In genomic region chr3:187012609-187013051, GRCh38 we compare ENCODE assay signal across 8 cellular contexts.
A peak's percentile ranks its signal among the peaks of the same experiment; 100 is the strongest.
DNase-seq lines count a peak whose midpoint lies in the region; ATAC-seq and TF ChIP-seq lines count a peak whose summit lies in the region.

No MANE protein-coding gene starts in this region.

- intact Hi-C loops in heart right ventricle (cut with DNase I) (loop anchor here in 1 of 10 donors (5.0 kb wide), 1 partner anchor 80 kb away; the partner anchor contains the start of gene ST6GAL1), PC-9 (cut with micrococcal nuclease; ENCODE audit: unreplicated experiment) (no loop called here)

- H3K9ac ChIP-seq in H9 (ENCODE audit: extremely low read depth, insufficient read length, low read length), result no peak overlapping the region

- H3K79me2 ChIP-seq in H9 (ENCODE audit: insufficient read depth, low read length) (no peaks in the 10 kb centered on the region), hepatocyte (no peaks in the 10 kb centered on the region), PC-9 (ENCODE audit: low read depth) (no peaks in the 10 kb centered on the region)

- no peak overlapping the region; the same call in 1 of the 2 replicates for H3K14ac ChIP-seq in H9 (ENCODE audit: insufficient read depth, low read length)

- H3K18ac ChIP-seq in H9 (ENCODE audit: insufficient read length, low read depth, low read length), result no peak overlapping the region

- no peak overlapping the region for H2AK5ac ChIP-seq in H9 (ENCODE audit: insufficient read length, low read length)

- no peaks in the 10 kb centered on the region for H3K27me3 ChIP-seq in H9 (ENCODE audit: insufficient read depth, low read length)
- no peaks in the 10 kb centered on the region for H3K27me3 ChIP-seq in heart right ventricle
- no peaks in the 10 kb centered on the region for H3K27me3 ChIP-seq in hepatocyte
- H3K27me3 ChIP-seq in PC-9 (ENCODE audit: insufficient read depth, low read depth), result no peaks in the 10 kb centered on the region

- H2AFZ ChIP-seq in H9 (ENCODE audit: low read length) (no peak overlapping the region), hepatocyte (no peak overlapping the region), PC-9 (no peak overlapping the region)

- H2BK20ac ChIP-seq in H9 (ENCODE audit: low read depth, low read length, poor library complexity, severe bottlenecking), result no peak overlapping the region

- peak overlapping the region; percentile 52 to 94 (median 67); a peak in 5 of 7 replicates for H3K27ac Mint-ChIP-seq in H9

- DNase-seq in H9, result no peak
- peak; percentile 39 to 47 for DNase-seq in activated CD4-positive, alpha-beta T cell treated with anti-CD3 and anti-CD28 coated beads, Interleukin-2, amount 50 U/mL, for 48 hours
- DNase-seq in heart right ventricle, result peak; percentile 27 to 36
- DNase-seq in stimulated activated CD4-positive, alpha-beta T cell treated with anti-CD3 and anti-CD28 coated beads, TNF-alpha, amount 100 ng/mL, for 24 hours (ENCODE audit: low read depth in 3 of 3), result peak in 2 of 3 experiments; percentile 28 to 38
- no peak for DNase-seq in ecto neural progenitor cell (ENCODE audit: low spot score)
- DNase-seq in hepatocyte (ENCODE audit: low spot score), result no peak
- DNase-seq in PC-9, result no peak

- no peaks in the 10 kb centered on the region for H3K9me3 ChIP-seq in H9 (ENCODE audit: control insufficient read depth, low read depth, low read length)
- H3K9me3 ChIP-seq in heart right ventricle, result peaks cover 0 to 12% (median 0%) of the 10 kb centered on the region in 11 donors
- no peaks in the 10 kb centered on the region for H3K9me3 ChIP-seq in hepatocyte (ENCODE audit: low read depth)
- H3K9me3 ChIP-seq in PC-9 (ENCODE audit: insufficient read depth, low read depth), result no peaks in the 10 kb centered on the region

- H3K9me2 ChIP-seq in hepatocyte (replicated peaks; ENCODE audit: insufficient read depth), result no peaks in the 10 kb centered on the region
- no peaks in the 10 kb centered on the region for H3K9me2 ChIP-seq in PC-9 (ENCODE audit: insufficient read depth)

- H3K23ac ChIP-seq in H9 (ENCODE audit: insufficient read length, low read depth, low read length), result no peak overlapping the region

- H4K8ac ChIP-seq in H9 (replicated peaks; ENCODE audit: insufficient read length, low read depth, low read length), result no peak overlapping the region

- no peak overlapping the region for H3K27ac ChIP-seq in H9 (ENCODE audit: insufficient read length, low read depth, low read length)
- H3K27ac ChIP-seq in heart right ventricle, result peak overlapping the region; percentile 16 to 82 (median 54)
- no peak overlapping the region for H3K27ac ChIP-seq in hepatocyte
- no peak overlapping the region for H3K27ac ChIP-seq in PC-9

- H3T11ph ChIP-seq in H9 (ENCODE audit: low read length), result no peak overlapping the region

- no peak overlapping the region for H2BK12ac ChIP-seq in H9 (ENCODE audit: insufficient read length, low read depth, low read length)

- CTCF ChIA-PET in PC-9 (lab: Charles Lee), result no interaction called here

- peaks cover 29 to 70% (median 44%) of the 10 kb centered on the region in 3 experiments; a peak in 6 of 7 replicates for H3K36me3 Mint-ChIP-seq in H9 (ENCODE audit: insufficient read depth in 1 of 3, low read depth in 3 of 3)

- no peak overlapping the region for H3K4me3 Mint-ChIP-seq in H9

- no peak overlapping the region for H2BK15ac ChIP-seq in H9 (ENCODE audit: low read depth, low read length)

- ATAC-seq in heart right ventricle (peak; percentile 9 to 77 (median 52)), GM21381 (IDR thresholded peaks at IDR 0.05; ENCODE audit: unreplicated experiment) (no peak)

- no TSS peak for BruUV-seq in PC-9 (replicated peaks; lab: Mats Ljungman, UMichigan)

- H3K23me2 ChIP-seq in H9 (ENCODE audit: insufficient read length, low read depth, low read length, poor library complexity, severe bottlenecking), result no peaks in the 10 kb centered on the region

- H4K5ac ChIP-seq in H9 (ENCODE audit: insufficient read length, low read depth, low read length), result no peak overlapping the region

- H3K4me3 ChIP-seq in heart right ventricle (no peak overlapping the region), hepatocyte (no peak overlapping the region), PC-9 (no peak overlapping the region)

- no CpG with 5 or more reads among the region's 7 CpGs for WGBS in H9 (ENCODE audit: extremely low coverage, insufficient read length, low lambda C conversion rate)
- WGBS in heart right ventricle, 2 donors, result 28 to 37% methylated on average over 7 of the region's 7 CpGs
- WGBS in hepatocyte (ENCODE audit: low lambda C conversion rate, missing lambda C conversion rate), result 73% methylated on average over 7 of the region's 7 CpGs

- peaks cover 3 to 11% of the 10 kb centered on the region in 2 experiments; a peak in 3 of 4 replicates for H3K4me1 Mint-ChIP-seq in H9

- H2BK5ac ChIP-seq in H9 (ENCODE audit: insufficient read length, low read length), result no peak overlapping the region

- no peaks in the 10 kb centered on the region for H3F3A ChIP-seq in PC-9 (ENCODE audit: insufficient read depth, low read depth)

- H3K27me3 Mint-ChIP-seq in H9 (ENCODE audit: low read depth), result no peaks in the 10 kb centered on the region

- no peak for TF ChIP-seq CTCF in H9 (conservative IDR thresholded peaks at IDR 0.05)
- TF ChIP-seq CTCF in heart right ventricle (IDR thresholded peaks at IDR 0.05), result no peak
- no peak for TF ChIP-seq CTCF in hepatocyte (IDR thresholded peaks at IDR 0.05; ENCODE audit: poor library complexity)
- no peak for TF ChIP-seq CTCF in PC-9 (conservative IDR thresholded peaks at IDR 0.05)

- no peaks in the 10 kb centered on the region for H3K4me1 ChIP-seq in H9 (ENCODE audit: insufficient read depth, low read length)
- H3K4me1 ChIP-seq in heart right ventricle, result peaks cover 3 to 78% (median 62%) of the 10 kb centered on the region in 9 donors
- no peaks in the 10 kb centered on the region for H3K4me1 ChIP-seq in hepatocyte (ENCODE audit: insufficient read depth)
- peaks cover 9% of the 10 kb centered on the region; the same call in 1 of the 2 replicates for H3K4me1 ChIP-seq in PC-9 (replicated peaks; ENCODE audit: insufficient read depth)

- H4K20me1 ChIP-seq in H9 (ENCODE audit: control insufficient read depth, insufficient read depth, insufficient read length), result no peaks in the 10 kb centered on the region
- H4K20me1 ChIP-seq in hepatocyte (ENCODE audit: insufficient read depth, poor library complexity, severe bottlenecking), result no peaks in the 10 kb centered on the region
- no peaks in the 10 kb centered on the region for H4K20me1 ChIP-seq in PC-9 (ENCODE audit: insufficient read depth)

- H4K91ac ChIP-seq in H9 (ENCODE audit: insufficient read length, low read depth, low read length), result no peak overlapping the region

- POLR2A ChIA-PET in PC-9 (lab: Charles Lee; ENCODE audit: unreplicated experiment), result no interaction called here

- H3K79me1 ChIP-seq in H9 (ENCODE audit: insufficient read depth, low read depth, low read length, poor library complexity, severe bottlenecking), result no peaks in the 10 kb centered on the region

- H3K36me3 ChIP-seq in heart right ventricle, result no peaks in the 10 kb centered on the region
- H3K36me3 ChIP-seq in hepatocyte (replicated peaks; ENCODE audit: insufficient read depth, low read depth), result no peaks in the 10 kb centered on the region
- H3K36me3 ChIP-seq in PC-9 (ENCODE audit: low read depth), result no peaks in the 10 kb centered on the region

- no peaks in the 10 kb centered on the region for H3K9me3 Mint-ChIP-seq in H9

- no peak overlapping the region for H3K4me2 ChIP-seq in H9 (ENCODE audit: insufficient read depth, insufficient read length, low read length)
- H3K4me2 ChIP-seq in hepatocyte, result no peak overlapping the region
- H3K4me2 ChIP-seq in PC-9, result no peak overlapping the region

- no peak overlapping the region for H3K56ac ChIP-seq in H9 (ENCODE audit: insufficient read length, low read depth, low read length)

- no peak overlapping the region for H2BK120ac ChIP-seq in H9 (ENCODE audit: low read depth, low read length, poor library complexity, severe bottlenecking)

- H3K4ac ChIP-seq in H9 (ENCODE audit: low read depth, low read length), result no peak overlapping the region

Comparison
In these comparisons a context has a peak if more than half of its experiments do, and no peak if none do; other contexts are left out.
1. DNase-seq: peak in activated CD4-positive, alpha-beta T cell treated with anti-CD3 and anti-CD28 coated beads, Interleukin-2, amount 50 U/mL, for 48 hours (2 of 2), heart right ventricle (2 of 2) and stimulated activated CD4-positive, alpha-beta T cell treated with anti-CD3 and anti-CD28 coated beads, TNF-alpha, amount 100 ng/mL, for 24 hours (2 of 3); none in H9 (single experiment), ecto neural progenitor cell (single experiment), hepatocyte (single experiment) and PC-9 (0 of 2).
2. H3K27ac ChIP-seq: peak in heart right ventricle (10 of 10); none in H9 (single experiment), hepatocyte (single experiment) and PC-9 (single experiment).